ENCODE assay signal across 15 cellular contexts in the genomic region with DNA sequence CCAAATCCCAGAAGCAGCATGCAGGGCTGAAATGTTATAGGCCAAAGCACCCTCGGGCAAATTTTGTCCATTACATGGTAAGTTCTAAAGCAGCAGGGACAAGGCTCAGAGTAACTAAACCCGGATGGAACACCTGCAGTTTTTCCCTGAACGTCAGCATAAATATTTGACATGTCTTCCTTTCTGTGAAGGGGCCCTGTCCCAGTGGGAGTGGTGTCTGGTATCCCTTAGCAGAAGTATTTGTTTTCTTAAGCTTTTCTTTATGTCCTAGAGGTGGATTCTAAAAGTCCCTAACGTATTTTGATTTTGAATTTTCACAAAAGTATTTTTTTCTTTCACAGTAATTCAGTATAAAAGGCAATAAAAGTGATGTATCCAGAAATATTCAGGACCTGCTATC.
DNase-seq lines count a peak whose midpoint lies in the region; ATAC-seq and TF ChIP-seq lines count a peak whose summit lies in the region.
"Had no signal": no experiment of that assay in that cellular context is flagged by ENCODE, and none has a peak within 500 bp of the region (broad histone marks: within the 10 kb centered on the region; RNA-seq: fewer than 3 reads in every experiment).

No MANE protein-coding gene starts in this region.

- peaks cover 19 to 45% (median 41%) of the 10 kb centered on the region in 10 experiments for H3K4me1 ChIP-seq in BLaER1 treated with 17β-estradiol and CSF1 and Interleukin-3, amounts not matched to agents 10 nM and 100 nM
- H3K4me1 ChIP-seq: Caco-2 had no signal

- H3K4me1 Mint-ChIP-seq in osteocyte (ENCODE audit: unreplicated experiment), result peaks cover 38% of the 10 kb centered on the region
- H3K4me1 Mint-ChIP-seq: CD14-positive monocyte had no signal

- no peak overlapping the region for H3K27ac ChIP-seq in BLaER1 treated with 17β-estradiol and CSF1 and Interleukin-3, amounts not matched to agents 10 nM and 100 nM
- H3K27ac ChIP-seq in SU-DHL-6 (ENCODE audit: low read depth, low read length), result peak overlapping the region; percentile 20; the same call in 1 of the 2 replicates
- H3K27ac ChIP-seq: HL-60 had no signal

- no peaks in the 10 kb centered on the region for H3K9me2 ChIP-seq in SU-DHL-6 (replicated peaks; ENCODE audit: insufficient read depth, low read length)

- peak overlapping the region in 8 of 11 experiments; percentile 0 to 73 (median 56); a peak in 14 of 22 replicates for H3K4me2 ChIP-seq in BLaER1 treated with 17β-estradiol and CSF1 and Interleukin-3, amounts not matched to agents 10 nM and 100 nM
- H3K4me2 ChIP-seq in SU-DHL-6 (ENCODE audit: low read depth, low read length, poor library complexity, severe bottlenecking), result peak overlapping the region; percentile 41

- H3K27me3 ChIP-seq in BLaER1 treated with 17β-estradiol and CSF1 and Interleukin-3, amounts not matched to agents 10 nM and 100 nM, result no peaks in the 10 kb centered on the region
- H3K27me3 ChIP-seq in SU-DHL-6 (ENCODE audit: low read length), result no peaks in the 10 kb centered on the region

- H3K4me3 ChIP-seq in BLaER1 treated with 17β-estradiol and CSF1 and Interleukin-3, amounts not matched to agents 10 nM and 100 nM, result no peak overlapping the region
- no peak overlapping the region for H3K4me3 ChIP-seq in SU-DHL-6 (ENCODE audit: insufficient read depth, low read length, poor library complexity, severe bottlenecking)

- no peak overlapping the region; a peak in 1 of 22 replicates for H3K9ac ChIP-seq in BLaER1 treated with 17β-estradiol and CSF1 and Interleukin-3, amounts not matched to agents 10 nM and 100 nM
- H3K9ac ChIP-seq in SU-DHL-6 (ENCODE audit: low read length), result peak overlapping the region; percentile 6; the same call in 1 of the 2 replicates

- ATAC-seq in HG02610 (IDR thresholded peaks at IDR 0.05; ENCODE audit: unreplicated experiment) (no peak), HG02852 (IDR thresholded peaks at IDR 0.05; ENCODE audit: unreplicated experiment) (no peak)
- ATAC-seq: HCT116 had no signal

- no peaks in the 10 kb centered on the region for H3K9me3 Mint-ChIP-seq in osteocyte (ENCODE audit: unreplicated experiment)
- H3K9me3 Mint-ChIP-seq: CD14-positive monocyte; CD8-positive, alpha-beta memory T cell had no signal

- no peaks in the 10 kb centered on the region for H3K36me3 Mint-ChIP-seq in osteocyte (ENCODE audit: unreplicated experiment)
- H3K36me3 Mint-ChIP-seq: CD14-positive monocyte; CD8-positive, alpha-beta memory T cell had no signal

- no peaks in the 10 kb centered on the region for H4K20me1 ChIP-seq in BLaER1 treated with 17β-estradiol and CSF1 and Interleukin-3, amounts not matched to agents 10 nM and 100 nM
- H4K20me1 ChIP-seq in SU-DHL-6 (ENCODE audit: low read depth, low read length), result no peaks in the 10 kb centered on the region

- 0 out of 22 replicates have a peak, but pooled peaks cover 0 to 6% (median 0%) of the 10 kb centered on the region in 11 experiments for H3K36me3 ChIP-seq in BLaER1 treated with 17β-estradiol and CSF1 and Interleukin-3, amounts not matched to agents 10 nM and 100 nM
- no peaks in the 10 kb centered on the region for H3K36me3 ChIP-seq in SU-DHL-6 (ENCODE audit: low read length)

- peaks cover 16% of the 10 kb centered on the region; the same call in 1 of the 2 replicates for H3F3A ChIP-seq in SU-DHL-6 (ENCODE audit: insufficient read depth)

- peak; percentile 27 for DNase-seq in HEK293T (ENCODE audit: extremely low spot score)
- no peak for DNase-seq in osteocyte (ENCODE audit: extremely low spot score, unreplicated experiment)
- no peak for DNase-seq in Kasumi-1 (lab: John Stamatoyannopoulos, UW)
- DNase-seq: Caco-2; CD8-positive, alpha-beta memory T cell; DMS53; GF-D8 had no signal

- POLR2A ChIA-PET in HEK293T (lab: Yijun Ruan, JAX), result no interaction called here

- H3K27me3 Mint-ChIP-seq in osteocyte (ENCODE audit: unreplicated experiment), result no peaks in the 10 kb centered on the region
- H3K27me3 Mint-ChIP-seq: B cell; CD8-positive, alpha-beta memory T cell had no signal

- peaks cover 0 to 9% (median 8%) of the 10 kb centered on the region in 11 experiments; a peak in 7 of 22 replicates for H3K9me3 ChIP-seq in BLaER1 treated with 17β-estradiol and CSF1 and Interleukin-3, amounts not matched to agents 10 nM and 100 nM (replicated peaks in 1 of 11)
- no peaks in the 10 kb centered on the region for H3K9me3 ChIP-seq in SU-DHL-6 (ENCODE audit: insufficient read depth, low read length)
- H3K9me3 ChIP-seq: Caco-2 had no signal

- no peaks in the 10 kb centered on the region for H3K79me2 ChIP-seq in SU-DHL-6 (ENCODE audit: insufficient read depth, low read length)

- CTCF ChIA-PET in HEK293T (lab: Yijun Ruan, JAX), result no interaction called here

- TF ChIP-seq CTCF in SU-DHL-6 (IDR thresholded peaks at IDR 0.05; ENCODE audit: insufficient read depth, low read length, poor library complexity, severe bottlenecking) (no peak), osteocyte (IDR thresholded peaks at IDR 0.05) (no peak)

- H2AFZ ChIP-seq in SU-DHL-6 (ENCODE audit: low read depth, low read length, severe bottlenecking), result peak overlapping the region; percentile 38

- H3K4me3 Mint-ChIP-seq in osteocyte (ENCODE audit: unreplicated experiment), result no peak overlapping the region
- H3K4me3 Mint-ChIP-seq: B cell, CD14-positive monocyte had no signal

- peak overlapping the region; percentile 51 for H3K27ac Mint-ChIP-seq in osteocyte (ENCODE audit: unreplicated experiment)
- H3K27ac Mint-ChIP-seq: B cell, CD14-positive monocyte had no signal

TF ChIP-seq in HEK293T, 16 proteins besides CTCF, POLR2A, EP300 and RAD21:
- TF ChIP-seq ELF4 (IDR thresholded peaks at IDR 0.05), result no peak
- TF ChIP-seq, protein P1, sequence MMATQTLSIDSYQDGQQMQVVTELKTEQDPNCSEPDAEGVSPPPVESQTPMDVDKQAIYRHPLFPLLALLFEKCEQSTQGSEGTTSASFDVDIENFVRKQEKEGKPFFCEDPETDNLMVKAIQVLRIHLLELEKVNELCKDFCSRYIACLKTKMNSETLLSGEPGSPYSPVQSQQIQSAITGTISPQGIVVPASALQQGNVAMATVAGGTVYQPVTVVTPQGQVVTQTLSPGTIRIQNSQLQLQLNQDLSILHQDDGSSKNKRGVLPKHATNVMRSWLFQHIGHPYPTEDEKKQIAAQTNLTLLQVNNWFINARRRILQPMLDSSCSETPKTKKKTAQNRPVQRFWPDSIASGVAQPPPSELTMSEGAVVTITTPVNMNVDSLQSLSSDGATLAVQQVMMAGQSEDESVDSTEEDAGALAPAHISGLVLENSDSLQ (IDR thresholded peaks at IDR 0.05), result peak; percentile 43; the same call in 1 of the 2 replicates
